16 cellular contexts compared by ENCODE assay signal in genomic region chr1:28792644-28793121, GRCh38. TPM values are rescaled to one million over a fixed set of nuclear protein-coding genes. Genes with fewer than 3 reads are reported as not detected.
DNase-seq lines count a peak whose midpoint lies in the region; ATAC-seq and TF ChIP-seq lines count a peak whose summit lies in the region.
"Had no signal": no experiment of that assay in that cellular context is flagged by ENCODE, and none has a peak within 500 bp of the region (broad histone marks: within the 10 kb centered on the region; RNA-seq: fewer than 3 reads in every experiment).

No MANE protein-coding gene starts in this region.

- H3K9ac ChIP-seq in colonic mucosa (ENCODE audit: low read depth in 2 of 2, low read length in 2 of 2): no peak overlapping the region

- TF ChIP-seq CTCF in left ventricle myocardium inferior (IDR thresholded peaks at IDR 0.05; ENCODE audit: borderline replicate concordance): peak; percentile 47
- TF ChIP-seq CTCF in colonic mucosa (IDR thresholded peaks at IDR 0.05): peak; percentile 17
- peak; percentile 65 for TF ChIP-seq CTCF in type B pancreatic cell (conservative IDR thresholded peaks at IDR 0.05)

- H3K27me3 ChIP-seq in left ventricle myocardium inferior (ENCODE audit: low read depth) (peaks cover 7% of the 10 kb centered on the region), right cardiac atrium (ENCODE audit: control insufficient read depth, insufficient read depth) (no peaks in the 10 kb centered on the region), colonic mucosa (no peaks in the 10 kb centered on the region)
- H3K27me3 ChIP-seq: uterus had no signal

- peaks cover 8% of the 10 kb centered on the region for H3K27me3 Mint-ChIP-seq in type B pancreatic cell
- H3K27me3 Mint-ChIP-seq in activated CD8-positive, alpha-beta T cell treated with anti-CD3 and anti-CD28 coated beads, Interleukin-2, amount 10 ng/mL, durations not matched to agents 7 days and 5 days (ENCODE audit: low read depth): peaks cover 12% of the 10 kb centered on the region

- WGBS in right cardiac atrium: 52% methylated on average over 1 of the region's 1 CpG

- no peaks in the 10 kb centered on the region for H3K9me3 ChIP-seq in left ventricle myocardium inferior (replicated peaks)
- no peaks in the 10 kb centered on the region for H3K9me3 ChIP-seq in right cardiac atrium (ENCODE audit: control insufficient read depth, low read length)
- no peaks in the 10 kb centered on the region for H3K9me3 ChIP-seq in colonic mucosa
- H3K9me3 ChIP-seq: stomach, uterus had no signal

- H3K4me1 ChIP-seq in left ventricle myocardium inferior: peaks cover 12% of the 10 kb centered on the region
- H3K4me1 ChIP-seq in right cardiac atrium (ENCODE audit: control insufficient read depth, insufficient read depth, low read length): no peaks in the 10 kb centered on the region
- no peaks in the 10 kb centered on the region for H3K4me1 ChIP-seq in colonic mucosa
- H3K4me1 ChIP-seq: stomach, uterus had no signal

- no peak for ATAC-seq in right cardiac atrium
- no peak for ATAC-seq in activated CD8-positive, alpha-beta T cell treated with anti-CD3 and anti-CD28 coated beads, Interleukin-2, amount 10 ng/mL, durations not matched to agents 7 days and 5 days
- ATAC-seq: left cardiac atrium; naive thymus-derived CD4-positive, alpha-beta T cell had no signal

- CTCF ChIA-PET in activated CD8-positive, alpha-beta T cell treated with anti-CD3 and anti-CD28 coated beads, Interleukin-2, amount 10 ng/mL, durations not matched to agents 7 days and 5 days (lab: Charles Lee): interaction anchor here (0.7 to 2.0 kb wide), 3 partner anchors 8 to 485 kb away, joined by 3 to 6 read pairs (median 3); no protein-coding TSS in a partner anchor

- no peaks in the 10 kb centered on the region for H3K36me3 Mint-ChIP-seq in type B pancreatic cell
- H3K36me3 Mint-ChIP-seq in activated CD8-positive, alpha-beta T cell treated with anti-CD3 and anti-CD28 coated beads, Interleukin-2, amount 10 ng/mL, durations not matched to agents 7 days and 5 days (ENCODE audit: low read depth): no peaks in the 10 kb centered on the region
- H3K36me3 Mint-ChIP-seq: naive thymus-derived CD4-positive, alpha-beta T cell had no signal

- no peak for DNase-seq in left ventricle myocardium inferior
- DNase-seq in right cardiac atrium: no peak
- peak; percentile 80 for DNase-seq in NCI-H128 (lab: John Stamatoyannopoulos, UW; ENCODE audit: unreplicated experiment)
- no peak for DNase-seq in colonic mucosa
- DNase-seq in type B pancreatic cell (ENCODE audit: extremely low spot score, unreplicated experiment): no peak
- DNase-seq in mesenteric fat pad (ENCODE audit: low spot score): no peak
- DNase-seq in amniotic stem cell (lab: John Stamatoyannopoulos, UW): no peak
- no peak for DNase-seq in activated CD8-positive, alpha-beta T cell treated with anti-CD3 and anti-CD28 coated beads, Interleukin-2, amount 10 ng/mL, durations not matched to agents 7 days and 5 days
- DNase-seq: activated naive CD4-positive, alpha-beta T cell treated with Interleukin-2 at 50 U/mL for 16 hours; left cardiac atrium; naive thymus-derived CD4-positive, alpha-beta T cell; NCI-H1930; SIG-M5; stomach; uterus had no signal

- no peak overlapping the region for H3K4me3 Mint-ChIP-seq in type B pancreatic cell
- H3K4me3 Mint-ChIP-seq in activated CD8-positive, alpha-beta T cell treated with anti-CD3 and anti-CD28 coated beads, Interleukin-2, amount 10 ng/mL, durations not matched to agents 7 days and 5 days: no peak overlapping the region
- H3K4me3 Mint-ChIP-seq: naive thymus-derived CD4-positive, alpha-beta T cell had no signal

- no peaks in the 10 kb centered on the region for H3K9me3 Mint-ChIP-seq in type B pancreatic cell
- H3K9me3 Mint-ChIP-seq in activated CD8-positive, alpha-beta T cell treated with anti-CD3 and anti-CD28 coated beads, Interleukin-2, amount 10 ng/mL, durations not matched to agents 7 days and 5 days (ENCODE audit: insufficient read depth): no peaks in the 10 kb centered on the region
- H3K9me3 Mint-ChIP-seq: naive thymus-derived CD4-positive, alpha-beta T cell had no signal

- intact Hi-C loops in left ventricle myocardium inferior (cut with micrococcal nuclease) (no loop called here), right cardiac atrium (cut with DNase I) (no loop called here), colonic mucosa (cut with DNase I) (no loop called here)

- POLR2A ChIA-PET in activated CD8-positive, alpha-beta T cell treated with anti-CD3 and anti-CD28 coated beads, Interleukin-2, amount 10 ng/mL, durations not matched to agents 7 days and 5 days (lab: Charles Lee): no interaction called here

- no peak overlapping the region for H3K27ac Mint-ChIP-seq in type B pancreatic cell
- no peak overlapping the region for H3K27ac Mint-ChIP-seq in activated CD8-positive, alpha-beta T cell treated with anti-CD3 and anti-CD28 coated beads, Interleukin-2, amount 10 ng/mL, durations not matched to agents 7 days and 5 days
- H3K27ac Mint-ChIP-seq: naive thymus-derived CD4-positive, alpha-beta T cell had no signal

- H3K36me3 ChIP-seq in left ventricle myocardium inferior (no peaks in the 10 kb centered on the region), colonic mucosa (no peaks in the 10 kb centered on the region)
- H3K36me3 ChIP-seq: stomach, uterus had no signal

- H3K4me1 Mint-ChIP-seq in type B pancreatic cell (ENCODE audit: unreplicated experiment): peaks cover 6% of the 10 kb centered on the region
- peaks cover 3% of the 10 kb centered on the region for H3K4me1 Mint-ChIP-seq in activated CD8-positive, alpha-beta T cell treated with anti-CD3 and anti-CD28 coated beads, Interleukin-2, amount 10 ng/mL, durations not matched to agents 7 days and 5 days (ENCODE audit: low read depth)

- no peak overlapping the region for H3K4me3 ChIP-seq in left ventricle myocardium inferior
- H3K4me3 ChIP-seq in right cardiac atrium (ENCODE audit: low read length): no peak overlapping the region
- H3K4me3 ChIP-seq in colonic mucosa: no peak overlapping the region
- H3K4me3 ChIP-seq: stomach, uterus had no signal

- H3K27ac ChIP-seq in left ventricle myocardium inferior (replicated peaks): peak overlapping the region; percentile 27
- H3K27ac ChIP-seq in right cardiac atrium (ENCODE audit: low read length): no peak overlapping the region
- H3K27ac ChIP-seq in colonic mucosa: no peak overlapping the region
- H3K27ac ChIP-seq: stomach, uterus had no signal

RNA-seq across cellular contexts. Expression of gene OPRD1, which starts 19.3 kb away (rescaled TPM):
- total RNA-seq in left ventricle myocardium inferior: not detected
- not detected for total RNA-seq in right cardiac atrium
- under 0.01 TPM for polyA plus RNA-seq in right cardiac atrium
- total RNA-seq in colonic mucosa: under 1 TPM; 0.12 to 0.16 TPM
- 1.1 and 1.5 TPM in 2 replicates for total RNA-seq in type B pancreatic cell (ENCODE audit: low replicate concordance)
- not detected for total RNA-seq in mesenteric fat pad
- total RNA-seq in activated CD8-positive, alpha-beta T cell treated with anti-CD3 and anti-CD28 coated beads, Interleukin-2, amount 10 ng/mL, durations not matched to agents 7 days and 5 days: not detected
- total RNA-seq: left cardiac atrium; naive thymus-derived CD4-positive, alpha-beta T cell; T-helper 2 cell treated with Interferon-gamma antibody and Interleukin-4, amounts not matched to agents 100 ng/mL and 5 ng/mL, for 36 hours had no signal
- polyA plus RNA-seq: naive thymus-derived CD4-positive, alpha-beta T cell had no signal

RNA-seq across cellular contexts. Expression of gene YTHDF2, which starts 55.9 kb away (rescaled TPM):
- total RNA-seq in left ventricle myocardium inferior (32.1 TPM), right cardiac atrium (10 to 100 TPM; 34.0 to 43.3 (median 36.1) TPM), colonic mucosa (10 to 100 TPM; 59.0 to 71.7 TPM), type B pancreatic cell (ENCODE audit: low replicate concordance) (93.9 and 105 TPM in 2 replicates), mesenteric fat pad (65.5 TPM)
- polyA plus RNA-seq in right cardiac atrium: 27.2 TPM
- total RNA-seq in activated CD8-positive, alpha-beta T cell treated with anti-CD3 and anti-CD28 coated beads, Interleukin-2, amount 10 ng/mL, durations not matched to agents 7 days and 5 days: 10 to 100 TPM; 67.3 to 80.6 TPM
